ENCODE assay signal across 15 cellular contexts in genomic region chr5:547086-547924, GRCh38. TPM values are rescaled to one million over a fixed set of nuclear protein-coding genes. Genes with fewer than 3 reads are reported as not detected.
DNase-seq lines count a peak whose midpoint lies in the region; ATAC-seq and TF ChIP-seq lines count a peak whose summit lies in the region.
"Had no signal": no experiment of that assay in that cellular context is flagged by ENCODE, and none has a peak within 500 bp of the region (broad histone marks: within the 10 kb centered on the region; RNA-seq: fewer than 3 reads in every experiment).

No MANE protein-coding gene starts in this region.

- H3K27ac Mint-ChIP-seq in CD14-positive monocyte: peak overlapping the region in 4 of 7 donors; percentile 41 to 84 (median 72)
- H3K27ac Mint-ChIP-seq: activated naive CD4-positive, alpha-beta T cell treated with anti-CD3 and anti-CD28 coated beads, Interleukin-2, amount 50 U/mL, for 72 hours; T-helper 2 cell treated with Interferon-gamma antibody and Interleukin-4, amounts not matched to agents 5 μg/mL and 100 μg/mL, for 36 hours had no signal

- intact Hi-C loops in CD14-positive monocyte (cut with micrococcal nuclease): loop anchor here (10.0 kb wide), 2 partner anchors 73 to 103 kb away; partner anchors contain the start of gene EXOC3 (in 1 of the 2)
- intact Hi-C loops in IMR-90 (cut with micrococcal nuclease): no loop called here
- intact Hi-C loops in lower lobe of right lung (cut with DNase I): no loop called here

- H2BK120ac ChIP-seq in IMR-90 (ENCODE audit: low read depth, low read length): no peak overlapping the region

- TF ChIP-seq RAD21 in IMR-90 (IDR thresholded peaks at IDR 0.05; ENCODE audit: low read length): no peak

- peaks cover 2% of the 10 kb centered on the region; the same call in 1 of the 2 replicates for H3K9me3 ChIP-seq in IMR-90 (ENCODE audit: control insufficient read depth, insufficient read depth, low read length)
- no peaks in the 10 kb centered on the region for H3K9me3 ChIP-seq in lower lobe of right lung
- H3K9me3 ChIP-seq: body of pancreas had no signal

- H3K56ac ChIP-seq in IMR-90 (ENCODE audit: extremely low read depth, insufficient read depth, low read length): no peak overlapping the region

- H3K18ac ChIP-seq in IMR-90 (ENCODE audit: low read depth, low read length): no peak overlapping the region

- TF ChIP-seq POLR2A in IMR-90 (IDR thresholded peaks at IDR 0.05; ENCODE audit: low read depth, low read length): no peak

- no peaks in the 10 kb centered on the region for H3K9me1 ChIP-seq in IMR-90 (ENCODE audit: insufficient read depth, low read length)

- H3K27ac ChIP-seq in IMR-90 (ENCODE audit: insufficient read depth, low read length) (no peak overlapping the region), foreskin keratinocyte (no peak overlapping the region), lower lobe of right lung (no peak overlapping the region)
- H3K27ac ChIP-seq: body of pancreas, gastroesophageal sphincter, thoracic aorta had no signal

- H3K79me1 ChIP-seq in IMR-90 (ENCODE audit: low read depth in 1 of 2, low read length in 2 of 2): no peaks in the 10 kb centered on the region

- no peak overlapping the region for H2BK15ac ChIP-seq in IMR-90 (ENCODE audit: low read depth, low read length)

- TF ChIP-seq CTCF in CD14-positive monocyte (IDR thresholded peaks at IDR 0.05) (no peak), IMR-90 (conservative IDR thresholded peaks at IDR 0.05; ENCODE audit: low read depth, low read length) (no peak), foreskin keratinocyte (conservative IDR thresholded peaks at IDR 0.05) (no peak), lower lobe of right lung (IDR thresholded peaks at IDR 0.05) (no peak)

- WGBS in IMR-90 (ENCODE audit: extremely low coverage in 2 of 2, insufficient read length in 1 of 2), 2 experiments: 71% methylated on average over 13 of the region's 22 CpGs; no CpG with 5 or more reads in 1 of the 2 experiments

- no peak overlapping the region for H3K14ac ChIP-seq in IMR-90 (replicated peaks; ENCODE audit: low read depth, low read length)

- no peak overlapping the region for H3K4me3 ChIP-seq in IMR-90 (ENCODE audit: insufficient read depth, low read depth, low read length)
- H3K4me3 ChIP-seq in lower lobe of right lung: no peak overlapping the region
- H3K4me3 ChIP-seq: body of pancreas, gastroesophageal sphincter, thoracic aorta had no signal

- CTCF ChIA-PET in IMR-90 (lab: Yijun Ruan, JAX): no interaction called here

- H3K36me3 ChIP-seq in IMR-90 (ENCODE audit: control insufficient read depth, insufficient read depth, low read length) (no peaks in the 10 kb centered on the region), lower lobe of right lung (no peaks in the 10 kb centered on the region)
- H3K36me3 ChIP-seq: gastroesophageal sphincter, thoracic aorta had no signal

- POLR2A ChIA-PET in IMR-90 (lab: Charles Lee; ENCODE audit: unreplicated experiment): no interaction called here

- DNase-seq in CD14-positive monocyte (ENCODE audit: low spot score): peak; percentile 42
- no peak for DNase-seq in IMR-90
- peak; percentile 27 to 62 for DNase-seq in foreskin keratinocyte
- DNase-seq in lower lobe of right lung: peak; percentile 29
- no peak for DNase-seq in RPMI8226
- DNase-seq: AML-193, NCI-H2029 treated with DMSO at 0.1 percent for 48 hours had no signal

- H2AFZ ChIP-seq in IMR-90 (replicated peaks; ENCODE audit: low read length, poor library complexity): peak overlapping the region; percentile 21

- no peak overlapping the region for H3K23ac ChIP-seq in IMR-90 (ENCODE audit: low read depth, low read length)

- no peak overlapping the region for H4K8ac ChIP-seq in IMR-90 (ENCODE audit: low read depth in 2 of 2, low read length in 2 of 2)

- H3K27me3 ChIP-seq in IMR-90 (ENCODE audit: control insufficient read depth, insufficient read depth, low read length): peaks cover 8% of the 10 kb centered on the region
- peaks cover 23% of the 10 kb centered on the region for H3K27me3 ChIP-seq in foreskin keratinocyte
- H3K27me3 ChIP-seq in lower lobe of right lung (ENCODE audit: low read depth): peaks cover 66% of the 10 kb centered on the region
- H3K27me3 ChIP-seq: body of pancreas had no signal

- no peak overlapping the region for H4K91ac ChIP-seq in IMR-90 (ENCODE audit: insufficient read depth, low read depth, low read length)

- H3K4me1 ChIP-seq in IMR-90 (ENCODE audit: control insufficient read depth, insufficient read depth, low read length): peaks cover 3% of the 10 kb centered on the region; the same call in 1 of the 2 replicates
- H3K4me1 ChIP-seq in foreskin keratinocyte: no peaks in the 10 kb centered on the region
- peaks cover 12% of the 10 kb centered on the region for H3K4me1 ChIP-seq in lower lobe of right lung
- H3K4me1 ChIP-seq: body of pancreas, gastroesophageal sphincter had no signal

- no peaks in the 10 kb centered on the region for H4K20me1 ChIP-seq in IMR-90 (ENCODE audit: insufficient read depth, low read length)

- H2AK9ac ChIP-seq in IMR-90 (replicated peaks; ENCODE audit: low read depth, low read length, poor library complexity): no peak overlapping the region

- H3K4me2 ChIP-seq in IMR-90 (ENCODE audit: low read depth, low read length): no peak overlapping the region

- H3K9ac ChIP-seq in IMR-90 (ENCODE audit: low read depth, low read length): no peak overlapping the region

- H3K4ac ChIP-seq in IMR-90 (ENCODE audit: low read depth, low read length): no peak overlapping the region

- peaks cover 49 to 84% (median 62%) of the 10 kb centered on the region in 3 donors for H3K27me3 Mint-ChIP-seq in CD14-positive monocyte (ENCODE audit: low read depth in 3 of 3)

- dilution Hi-C loops in IMR-90 (cut with HindIII; ENCODE audit: low sequenced_read_pairs, unreplicated experiment): no loop called here

- peaks cover 31% of the 10 kb centered on the region for H3K4me1 Mint-ChIP-seq in CD14-positive monocyte

- no TSS peak for BruUV-seq in IMR-90 (replicated peaks; lab: Mats Ljungman, UMichigan)

- ATAC-seq in IMR-90 (ENCODE audit: low read depth): no peak
- peak; percentile 48 for ATAC-seq in foreskin keratinocyte
- ATAC-seq in lower lobe of right lung: no peak
- ATAC-seq in HG02870 (IDR thresholded peaks at IDR 0.05; ENCODE audit: unreplicated experiment): no peak
- no peak for ATAC-seq in GM21390 (IDR thresholded peaks at IDR 0.05; ENCODE audit: unreplicated experiment)
- ATAC-seq in HG03108 (IDR thresholded peaks at IDR 0.05; ENCODE audit: unreplicated experiment): no peak
- ATAC-seq: activated naive CD4-positive, alpha-beta T cell treated with anti-CD3 and anti-CD28 coated beads, Interleukin-2, amount 50 U/mL, for 72 hours; body of pancreas; gastroesophageal sphincter had no signal

- H3K4me3 Mint-ChIP-seq in CD14-positive monocyte: peak overlapping the region in 1 of 2 donors; percentile 63
- H3K4me3 Mint-ChIP-seq: T-helper 2 cell treated with Interferon-gamma antibody and Interleukin-4, amounts not matched to agents 5 μg/mL and 100 μg/mL, for 36 hours had no signal

- H3K36me3 Mint-ChIP-seq in CD14-positive monocyte: peaks cover 2 to 10% of the 10 kb centered on the region in 2 donors
- H3K36me3 Mint-ChIP-seq: activated naive CD4-positive, alpha-beta T cell treated with anti-CD3 and anti-CD28 coated beads, Interleukin-2, amount 50 U/mL, for 72 hours had no signal

- no peak overlapping the region for H2AK5ac ChIP-seq in IMR-90 (ENCODE audit: low read depth, low read length)

- H3K9me3 Mint-ChIP-seq in CD14-positive monocyte: peaks cover 5 to 25% (median 16%) of the 10 kb centered on the region in 7 donors
- H3K9me3 Mint-ChIP-seq: T-helper 2 cell treated with Interferon-gamma antibody and Interleukin-4, amounts not matched to agents 5 μg/mL and 100 μg/mL, for 36 hours had no signal

- in situ Hi-C loops in IMR-90 (cut with MboI; ENCODE audit: low sequenced_read_pairs): no loop called here

- no peak overlapping the region for H4K5ac ChIP-seq in IMR-90 (ENCODE audit: low read depth, low read length)

- H2BK5ac ChIP-seq in IMR-90 (ENCODE audit: low read depth, low read length, poor library complexity, severe bottlenecking): no peak overlapping the region

- H2BK20ac ChIP-seq in IMR-90 (ENCODE audit: low read depth, low read length): no peak overlapping the region

TF ChIP-seq in IMR-90, 13 proteins besides CTCF, POLR2A, EP300 and RAD21 (continues in another document):
- TF ChIP-seq FOS (IDR thresholded peaks at IDR 0.05; ENCODE audit: low read depth, low read length): no peak
- TF ChIP-seq RFX5 (IDR thresholded peaks at IDR 0.05; ENCODE audit: low read depth, low read length): no peak
- no peak for TF ChIP-seq BHLHE40 (IDR thresholded peaks at IDR 0.05; ENCODE audit: low read depth, low read length)
- no peak for TF ChIP-seq CEBPB (IDR thresholded peaks at IDR 0.05; ENCODE audit: low read depth, low read length)
- no peak for TF ChIP-seq NFE2L2 (IDR thresholded peaks at IDR 0.05; ENCODE audit: low read depth, low read length)
- TF ChIP-seq, protein P1, sequence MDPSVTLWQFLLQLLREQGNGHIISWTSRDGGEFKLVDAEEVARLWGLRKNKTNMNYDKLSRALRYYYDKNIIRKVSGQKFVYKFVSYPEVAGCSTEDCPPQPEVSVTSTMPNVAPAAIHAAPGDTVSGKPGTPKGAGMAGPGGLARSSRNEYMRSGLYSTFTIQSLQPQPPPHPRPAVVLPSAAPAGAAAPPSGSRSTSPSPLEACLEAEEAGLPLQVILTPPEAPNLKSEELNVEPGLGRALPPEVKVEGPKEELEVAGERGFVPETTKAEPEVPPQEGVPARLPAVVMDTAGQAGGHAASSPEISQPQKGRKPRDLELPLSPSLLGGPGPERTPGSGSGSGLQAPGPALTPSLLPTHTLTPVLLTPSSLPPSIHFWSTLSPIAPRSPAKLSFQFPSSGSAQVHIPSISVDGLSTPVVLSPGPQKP (IDR thresholded peaks at IDR 0.05; ENCODE audit: borderline replicate concordance, low read depth, low read length): no peak
- no peak for TF ChIP-seq MAFK (IDR thresholded peaks at IDR 0.05; ENCODE audit: low read depth, low read length)
- TF ChIP-seq RCOR1 (IDR thresholded peaks at IDR 0.05; ENCODE audit: insufficient replicate concordance, low read length): no peak
- TF ChIP-seq SMC3 (IDR thresholded peaks at IDR 0.05; ENCODE audit: low read depth, low read length): no peak
- TF ChIP-seq MXI1 (IDR thresholded peaks at IDR 0.05; ENCODE audit: borderline replicate concordance, low read depth, low read length): no peak
- no peak for TF ChIP-seq MAZ (IDR thresholded peaks at IDR 0.05; ENCODE audit: borderline replicate concordance, low read depth, low read length)
- TF ChIP-seq CHD1 (IDR thresholded peaks at IDR 0.05; ENCODE audit: low read depth, low read length): no peak

RNA-seq across cellular contexts. Expression of gene SLC9A3, which starts 23.1 kb away (rescaled TPM):
- polyA plus RNA-seq in CD14-positive monocyte (under 1 TPM; 0.31 to 0.42 TPM), IMR-90 (2012; rRNA removed) (1.3 and 1.5 TPM in 2 replicates), foreskin keratinocyte (0.43 and 0.60 TPM in 2 replicates)
- total RNA-seq in IMR-90 (2012; rRNA removed) (0.56 and 0.72 TPM in 2 replicates), foreskin keratinocyte (0.65 and 0.85 TPM in 2 replicates), lower lobe of right lung (1.1 TPM)
- 1.0 and 1.8 TPM in 2 replicates for polyA plus RNA-seq in IMR-90 (2012; cell fraction: cytosol; rRNA removed)
- polyA plus RNA-seq in IMR-90 (2012; cell fraction: nucleus; rRNA removed; ENCODE audit: low replicate concordance): 2.0 and 2.3 TPM in 2 replicates

Comparison
In these comparisons a context has a peak if more than half of its experiments do, and no peak if none do; other contexts are left out.
1. DNase-seq: peak in CD14-positive monocyte (single experiment), foreskin keratinocyte (2 of 2) and lower lobe of right lung (single experiment); none in IMR-90 (single experiment) and RPMI8226 (single experiment).
2. intact Hi-C loops: an anchor here in CD14-positive monocyte (10.0 kb wide); none called in IMR-90 and lower lobe of right lung.